ENCODE assay signal across 11 cellular contexts in the genomic region with DNA sequence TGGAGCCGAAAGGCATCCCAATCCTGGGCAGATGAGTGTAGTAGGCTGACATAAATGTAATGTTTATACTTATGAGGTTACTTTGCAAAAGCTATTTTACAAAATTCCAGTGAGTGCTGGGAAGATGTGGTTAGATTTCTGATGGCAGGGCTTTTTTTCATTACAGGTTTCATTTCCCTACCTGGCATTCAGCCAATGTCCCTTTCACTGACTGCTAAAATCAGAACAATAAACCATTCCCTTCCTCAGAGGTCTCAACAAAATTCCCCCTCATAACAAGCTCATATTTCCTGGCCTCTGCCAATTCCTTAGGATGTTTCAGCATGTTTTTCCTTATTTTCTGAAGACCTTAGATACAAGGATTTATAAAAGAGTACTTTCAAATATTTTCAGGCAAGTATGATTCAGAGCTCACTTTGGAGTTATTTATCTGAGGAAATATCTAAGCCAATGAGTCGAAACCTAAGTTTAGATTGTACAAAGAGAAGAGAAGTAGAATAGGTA. TPM values are rescaled to one million over a fixed set of nuclear protein-coding genes. Genes with fewer than 3 reads are reported as not detected.
DNase-seq lines count a peak whose midpoint lies in the region; ATAC-seq, FAIRE-seq and TF ChIP-seq lines count a peak whose summit lies in the region.
"Had no signal": no experiment of that assay in that cellular context is flagged by ENCODE, and none has a peak within 500 bp of the region (broad histone marks: within the 10 kb centered on the region; RNA-seq: fewer than 3 reads in every experiment).

No MANE protein-coding gene starts in this region.

- no peak overlapping the region for H3K4me3 ChIP-seq in A549
- H3K4me3 ChIP-seq in HEK293 (ENCODE audit: low read depth, low read length): no peak overlapping the region
- no peak overlapping the region for H3K4me3 ChIP-seq in SK-N-SH (ENCODE audit: low read depth in 2 of 2, low read length in 1 of 2)
- no peak overlapping the region for H3K4me3 ChIP-seq in fibroblast of villous mesenchyme (ENCODE audit: low read depth, low read length)
- no peak overlapping the region for H3K4me3 ChIP-seq in H7 (ENCODE audit: insufficient read depth, low read depth, low read length)

- ATAC-seq in A549: peak in 1 of 2 experiments; percentile 54; a peak in 2 of 6 replicates
- no peak for ATAC-seq in HG03439 (IDR thresholded peaks at IDR 0.05; ENCODE audit: unreplicated experiment)

- CTCF ChIA-PET in A549 (lab: Yijun Ruan, JAX): interaction anchor here (1.1 to 2.6 kb wide), 5 partner anchors 30 to 132 kb away, joined by 3 to 12 read pairs (median 4); no protein-coding TSS in a partner anchor
- CTCF ChIA-PET in HEK293 (lab: Yijun Ruan, JAX): interaction anchor here (0.6 to 1.3 kb wide), 2 partner anchors 99 to 185 kb away, joined by 3 read pairs; no protein-coding TSS in a partner anchor
- CTCF ChIA-PET in SK-N-SH (lab: Yijun Ruan, JAX): interaction anchor here (0.8 kb wide), 1 partner anchor 22 kb away, joined by 3 read pairs; no protein-coding TSS in a partner anchor

- H3K27ac ChIP-seq in A549: peak overlapping the region; percentile 58 to 85
- H3K27ac ChIP-seq in HEK293 (ENCODE audit: extremely low read depth, low read depth, low read length): no peak overlapping the region
- peak overlapping the region; percentile 79 to 97 for H3K27ac ChIP-seq in SK-N-SH (ENCODE audit: low read depth in 2 of 2, low read length in 1 of 2)

- H3K9ac ChIP-seq in SK-N-SH: peak overlapping the region; percentile 82

- peak overlapping the region; percentile 30; the same call in 1 of the 2 replicates for H2AFZ ChIP-seq in SK-N-SH (ENCODE audit: low read depth)

- H3K79me2 ChIP-seq in SK-N-SH (ENCODE audit: insufficient read depth): no peaks in the 10 kb centered on the region

- H3F3A ChIP-seq in SK-N-SH (replicated peaks; ENCODE audit: insufficient read depth): peaks cover 62% of the 10 kb centered on the region

- TF ChIP-seq POLR2A in A549 (IDR thresholded peaks at IDR 0.05; ENCODE audit: low read length): no peak

- POLR2A ChIA-PET in A549 (lab: Yijun Ruan, JAX): interaction anchor here (0.9 to 1.5 kb wide), 2 partner anchors 28 to 41 kb away, joined by 6 to 7 read pairs; partner anchors contain the start of gene CCDC80
- POLR2A ChIA-PET in HEK293 (lab: Yijun Ruan, JAX): no interaction called here
- POLR2A ChIA-PET in SK-N-SH (lab: Yijun Ruan, JAX): no interaction called here

- TF ChIP-seq CTCF in A549 (IDR thresholded peaks at IDR 0.05) (no peak), HEK293 (tag by site-specific recombination; IDR thresholded peaks at IDR 0.05) (no peak), SK-N-SH (IDR thresholded peaks at IDR 0.05) (no peak), fibroblast of villous mesenchyme (IDR thresholded peaks at IDR 0.05; ENCODE audit: insufficient read depth, low read depth, low read length) (no peak)

- H3K4me1 ChIP-seq in A549: peaks cover 63% of the 10 kb centered on the region
- H3K4me1 ChIP-seq in HEK293 (ENCODE audit: control insufficient read depth, insufficient read depth, low read length): no peaks in the 10 kb centered on the region
- peaks cover 6 to 40% of the 10 kb centered on the region in 2 experiments for H3K4me1 ChIP-seq in SK-N-SH (ENCODE audit: control insufficient read depth in 1 of 2, insufficient read depth in 2 of 2, low read depth in 1 of 2, low read length in 1 of 2)

- no peak for FAIRE-seq in A549 (lab: Jason Lieb, UNC)

- no peaks in the 10 kb centered on the region for H3K36me3 ChIP-seq in HEK293 (ENCODE audit: control insufficient read depth in 2 of 2, insufficient read depth in 1 of 2, low read length in 2 of 2)
- H3K36me3 ChIP-seq in SK-N-SH (replicated peaks in 1 of 2; ENCODE audit: control insufficient read depth in 1 of 2, insufficient read depth in 2 of 2, low read length in 1 of 2): no peaks in the 10 kb centered on the region
- H3K36me3 ChIP-seq in H7 (replicated peaks; ENCODE audit: control insufficient read depth, insufficient read depth, low read length): no peaks in the 10 kb centered on the region

- DNase-seq in A549 (ENCODE audit: low read depth in 1 of 2, low spot score in 1 of 2): no peak
- no peak for DNase-seq in SK-N-SH
- peak; percentile 42 for DNase-seq in fibroblast of villous mesenchyme (ENCODE audit: low read depth)
- DNase-seq in amniotic stem cell (lab: John Stamatoyannopoulos, UW): no peak
- no peak for DNase-seq in Kasumi-1 (lab: John Stamatoyannopoulos, UW)
- DNase-seq in H7: no peak
- DNase-seq: activated CD8-positive, alpha-beta memory T cell treated with anti-CD3 and anti-CD28 coated beads, Interleukin-2, amount 50 U/mL, for 4 hours; CD4-positive, CD25-positive, alpha-beta regulatory T cell; NCI-H524 treated with DMSO at 0.1 percent for 48 hours had no signal

- H3K4me2 ChIP-seq in A549: peak overlapping the region; percentile 43
- H3K4me2 ChIP-seq in SK-N-SH: peak overlapping the region; percentile 76

- WGBS in A549 (ENCODE audit: missing lambda C conversion rate): 46% methylated on average over 2 of the region's 2 CpGs
- WGBS in SK-N-SH (ENCODE audit: low lambda C conversion rate): 15% methylated on average over 2 of the region's 2 CpGs

- no peaks in the 10 kb centered on the region for H3K27me3 ChIP-seq in SK-N-SH (ENCODE audit: insufficient read depth)
- no peaks in the 10 kb centered on the region for H3K27me3 ChIP-seq in H7 (ENCODE audit: control insufficient read depth, insufficient read depth, low read length)

- H4K20me1 ChIP-seq in SK-N-SH (ENCODE audit: insufficient read depth): no peaks in the 10 kb centered on the region

- no peak for TF ChIP-seq EP300 in A549 (IDR thresholded peaks at IDR 0.05)
- TF ChIP-seq EP300 in SK-N-SH (IDR thresholded peaks at IDR 0.05; ENCODE audit: borderline replicate concordance in 1 of 2, low read depth in 1 of 2, low read length in 1 of 2): peak; percentile 45 to 75; a peak in 3 of 4 replicates

- H3K9me3 ChIP-seq in A549 (no peaks in the 10 kb centered on the region), HEK293 (ENCODE audit: control insufficient read depth, insufficient read depth, low read depth, low read length) (no peaks in the 10 kb centered on the region), SK-N-SH (no peaks in the 10 kb centered on the region)

- no peaks in the 10 kb centered on the region for H3K9me2 ChIP-seq in SK-N-SH

- TF ChIP-seq RAD21 in A549 (conservative IDR thresholded peaks at IDR 0.05 in 1 of 2, IDR thresholded peaks at IDR 0.05 in 1 of 2) (no peak), SK-N-SH (IDR thresholded peaks at IDR 0.05; ENCODE audit: low read length) (no peak)

TF ChIP-seq in A549, 52 proteins besides CTCF, POLR2A, EP300 and RAD21 (continues in another document):
- TF ChIP-seq HOXB13 (CRISPR knock-in tag; IDR thresholded peaks at IDR 0.05; ENCODE audit: low read depth) (no peak), ZC3H11A (IDR thresholded peaks at IDR 0.05) (no peak), ZNF302 (CRISPR knock-in tag; IDR thresholded peaks at IDR 0.05) (no peak), BCL3 (IDR thresholded peaks at IDR 0.05) (no peak)

TF ChIP-seq in HEK293, 187 proteins besides CTCF, POLR2A, EP300 and RAD21 (continues in another document):
- TF ChIP-seq ZNF140 (tag by site-specific recombination; IDR thresholded peaks at IDR 0.05) (no peak), ZNF610 (tag by site-specific recombination; IDR thresholded peaks at IDR 0.05; ENCODE audit: borderline replicate concordance) (no peak), MYNN (tag by site-specific recombination; IDR thresholded peaks at IDR 0.05; ENCODE audit: borderline replicate concordance) (no peak)
- TF ChIP-seq, protein P1, sequence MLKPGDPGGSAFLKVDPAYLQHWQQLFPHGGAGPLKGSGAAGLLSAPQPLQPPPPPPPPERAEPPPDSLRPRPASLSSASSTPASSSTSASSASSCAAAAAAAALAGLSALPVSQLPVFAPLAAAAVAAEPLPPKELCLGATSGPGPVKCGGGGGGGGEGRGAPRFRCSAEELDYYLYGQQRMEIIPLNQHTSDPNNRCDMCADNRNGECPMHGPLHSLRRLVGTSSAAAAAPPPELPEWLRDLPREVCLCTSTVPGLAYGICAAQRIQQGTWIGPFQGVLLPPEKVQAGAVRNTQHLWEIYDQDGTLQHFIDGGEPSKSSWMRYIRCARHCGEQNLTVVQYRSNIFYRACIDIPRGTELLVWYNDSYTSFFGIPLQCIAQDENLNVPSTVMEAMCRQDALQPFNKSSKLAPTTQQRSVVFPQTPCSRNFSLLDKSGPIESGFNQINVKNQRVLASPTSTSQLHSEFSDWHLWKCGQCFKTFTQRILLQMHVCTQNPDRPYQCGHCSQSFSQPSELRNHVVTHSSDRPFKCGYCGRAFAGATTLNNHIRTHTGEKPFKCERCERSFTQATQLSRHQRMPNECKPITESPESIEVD (tag by site-specific recombination; IDR thresholded peaks at IDR 0.05): peak; percentile 47

TF ChIP-seq in SK-N-SH, 30 proteins besides CTCF, POLR2A, EP300 and RAD21 (continues in another document):
- TF ChIP-seq PBX3 (IDR thresholded peaks at IDR 0.05): peak; percentile 66
- no peak for TF ChIP-seq TAF1 (IDR thresholded peaks at IDR 0.05; ENCODE audit: borderline replicate concordance, low read depth, low read length)
- TF ChIP-seq EZH2phosphoT487 (IDR thresholded peaks at IDR 0.05; ENCODE audit: borderline replicate concordance, low read depth): no peak
- no peak for TF ChIP-seq RCOR1 (IDR thresholded peaks at IDR 0.05; ENCODE audit: low read length)
- TF ChIP-seq NFIC (IDR thresholded peaks at IDR 0.05; ENCODE audit: borderline replicate concordance): peak; percentile 97
- TF ChIP-seq NRF1 (IDR thresholded peaks at IDR 0.05; ENCODE audit: low read depth, low read length): no peak
- no peak for TF ChIP-seq YY1 (IDR thresholded peaks at IDR 0.05; ENCODE audit: low read depth)

RNA-seq across cellular contexts. Expression of gene CCDC80, which starts 40.9 kb away (rescaled TPM):
- polyA plus RNA-seq in A549 (2011; rRNA removed) (54.1 and 79.1 TPM in 2 replicates), A549 (2017; fragmentation: RNase III; extraction: RNeasy Plus Mini Kit Qiagen cat#74134 plus additional on column Dnase treatment) (111 to 168 TPM (median 148 TPM) in 3 replicates), SK-N-SH (2012; rRNA removed) (83.4 and 103 TPM in 2 replicates)
- polyA plus RNA-seq in A549 (2012; cell fraction: cytosol; rRNA removed): 18.3 and 19.6 TPM in 2 replicates
- 27.5 and 42.0 TPM in 2 replicates for polyA plus RNA-seq in A549 (2012; cell fraction: nucleus; rRNA removed)
- polyA minus RNA-seq in A549 (2011; rRNA and poly(A)+ RNA removed): 39.1 and 47.8 TPM in 2 replicates
- 113 and 151 TPM in 2 replicates for polyA plus RNA-seq in SK-N-SH (2012; cell fraction: cytosol; rRNA removed)
- 90.9 and 120 TPM in 2 replicates for polyA plus RNA-seq in SK-N-SH (2012; cell fraction: nucleus; rRNA removed)
- 158 and 180 TPM in 2 replicates for total RNA-seq in fibroblast of villous mesenchyme
- total RNA-seq in H7 (2014; rRNA removed; shearing (Covaris generic)): 17.2 and 19.1 TPM in 2 replicates
- total RNA-seq: CD4-positive, CD25-positive, alpha-beta regulatory T cell had no signal
